Comparison of ENCODE assay signal across 8 cellular contexts in the genomic region with DNA sequence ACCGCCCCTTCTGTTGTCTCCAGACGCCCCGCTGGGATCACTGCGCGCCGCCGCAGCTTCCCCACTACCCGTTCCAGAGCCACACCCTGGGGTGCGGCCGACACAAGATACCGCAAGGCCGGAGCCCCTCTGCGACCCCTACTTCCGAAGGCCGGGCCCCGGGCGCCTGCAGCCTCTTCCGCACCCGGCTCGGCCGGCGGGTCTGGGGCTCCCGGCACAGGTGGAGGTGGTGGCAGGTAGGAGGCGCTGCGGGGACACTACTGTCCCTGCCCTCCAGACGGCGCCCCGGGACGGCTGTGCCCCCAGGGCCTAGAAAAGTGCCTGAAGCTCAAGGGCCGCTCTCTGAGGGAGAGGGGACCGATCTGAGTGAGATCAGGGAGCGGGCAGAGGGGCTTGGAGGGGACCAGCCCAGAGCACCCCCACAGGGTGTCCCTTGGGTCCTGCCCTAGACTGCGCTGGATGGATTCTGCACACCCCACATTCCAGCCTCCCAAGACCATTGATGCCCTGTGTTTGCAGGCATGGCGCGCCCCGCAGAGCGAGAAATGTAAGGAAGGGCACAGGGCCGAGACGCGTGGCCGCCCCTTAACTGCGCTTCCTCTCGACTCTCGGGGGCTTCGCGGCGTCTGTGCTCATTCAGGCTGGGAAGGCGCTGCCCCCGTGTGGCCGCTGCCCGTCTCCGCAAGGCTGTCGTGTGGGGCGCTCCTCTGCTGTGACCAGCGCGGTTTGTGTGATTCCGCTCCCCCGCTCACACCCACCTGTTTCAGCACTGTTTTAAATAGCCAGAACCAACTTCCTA.
DNase-seq lines count a peak whose midpoint lies in the region; ATAC-seq and TF ChIP-seq lines count a peak whose summit lies in the region.

No MANE protein-coding gene starts in this region.

- DNase-seq in 8988T (peak; percentile 87), NCI-H345 (lab: John Stamatoyannopoulos, UW) (peak; percentile 79), colonic mucosa (peak; percentile 86)
- peak; percentile 48 to 54 for DNase-seq in activated CD4-positive, alpha-beta T cell treated with anti-CD3 and anti-CD28 coated beads for 4 hours
- peak; percentile 45 to 59 for DNase-seq in stimulated activated CD4-positive, alpha-beta T cell treated with anti-CD3 and anti-CD28 coated beads, Interleukin-15, amount 100 ng/mL, for 48 hours (ENCODE audit: low read depth in 2 of 2)

- intact Hi-C loops in colonic mucosa (cut with DNase I), result loop anchor here (5.0 to 10.0 kb wide), 4 partner anchors 152 to 362 kb away; a partner anchor contains a TSS

- peak overlapping the region; percentile 77 to 80 for H3K9ac ChIP-seq in colonic mucosa (ENCODE audit: low read depth in 2 of 2, low read length in 2 of 2)

- no peaks in the 10 kb centered on the region for H3K9me3 ChIP-seq in colonic mucosa

- H3K36me3 ChIP-seq in colonic mucosa, result no peaks in the 10 kb centered on the region

- H3K27me3 ChIP-seq in colonic mucosa (no peaks in the 10 kb centered on the region), layer of hippocampus (ENCODE audit: control insufficient read depth, insufficient read depth, low read length) (no peaks in the 10 kb centered on the region)

- H3K27ac ChIP-seq in colonic mucosa (peak overlapping the region; percentile 50), layer of hippocampus (ENCODE audit: low read depth, low read length) (peak overlapping the region; percentile 43)

- H3K4me1 ChIP-seq in colonic mucosa, result peaks cover 12% of the 10 kb centered on the region

- peak overlapping the region; percentile 63 for H3K4me3 ChIP-seq in colonic mucosa

- peak; percentile 47 for TF ChIP-seq CTCF in colonic mucosa (IDR thresholded peaks at IDR 0.05)

- ATAC-seq in GM18519 (IDR thresholded peaks at IDR 0.05; ENCODE audit: low FRiP score, unreplicated experiment) (peak; percentile 58), HG03097 (IDR thresholded peaks at IDR 0.05; ENCODE audit: low FRiP score, unreplicated experiment) (peak; percentile 72)

Comparison
In these comparisons a context has a peak if more than half of its experiments do, and no peak if none do; other contexts are left out.
1. Peak in every context shown above with its lines: DNase-seq, ATAC-seq, H3K4me3 ChIP-seq and H3K27ac ChIP-seq.